In genomic region chr2:175926272-175926671, GRCh38 we compare ENCODE assay signal across 23 cellular contexts.
DNase-seq lines count a peak whose midpoint lies in the region; ATAC-seq, FAIRE-seq and TF ChIP-seq lines count a peak whose summit lies in the region.
"Had no signal": no experiment of that assay in that cellular context is flagged by ENCODE, and none has a peak within 500 bp of the region (broad histone marks: within the 10 kb centered on the region; RNA-seq: fewer than 3 reads in every experiment).

No MANE protein-coding gene starts in this region.

- H3K79me2 ChIP-seq in astrocyte (ENCODE audit: insufficient read depth, low read length): no peaks in the 10 kb centered on the region

- 93 to 100% methylated on average over 1 to 2 of the region's 2 CpGs for WGBS in transverse colon (ENCODE audit: low coverage in 1 of 2), 2 donors

- H3K4me3 ChIP-seq in astrocyte (ENCODE audit: insufficient read depth, low read depth, low read length): no peak overlapping the region
- no peak overlapping the region for H3K4me3 ChIP-seq in transverse colon
- H3K4me3 ChIP-seq: pancreas, sigmoid colon had no signal

- DNase-seq in AG08396 (ENCODE audit: low spot score) (peak; percentile 9), HCEC 1CT (peak; percentile 73), astrocyte (ENCODE audit: low read depth) (peak; percentile 60), fibroblast of the conjunctiva (ENCODE audit: low read depth) (peak; percentile 21), posterior cingulate gyrus (no peak), transverse colon (no peak), UCSD-AML1 (lab: John Stamatoyannopoulos, UW; ENCODE audit: unreplicated experiment) (no peak)
- no peak for DNase-seq in activated CD8-positive, alpha-beta T cell treated with anti-CD3 and anti-CD28 coated beads, Interleukin-2, amount 10 ng/mL, durations not matched to agents 7 days and 5 days
- DNase-seq: activated CD4-positive, alpha-beta T cell treated with anti-CD3 and anti-CD28 coated beads, Interleukin-2, amount 50 U/mL, for 1 hour; activated CD8-positive, alpha-beta memory T cell treated with anti-CD3 and anti-CD28 coated beads, Interleukin-2, amount 50 U/mL, for 4 hours; CD8-positive, alpha-beta T cell; left colon; mesendoderm; naive thymus-derived CD4-positive, alpha-beta T cell; NCI-H1694 treated with DMSO at 0.1 percent for 48 hours; NCI-H774; pancreas; SHP77; sigmoid colon; T-cell had no signal

- POLR2A ChIA-PET in activated CD8-positive, alpha-beta T cell treated with anti-CD3 and anti-CD28 coated beads, Interleukin-2, amount 10 ng/mL, durations not matched to agents 7 days and 5 days (lab: Charles Lee): no interaction called here

- no peaks in the 10 kb centered on the region for H3K9me3 Mint-ChIP-seq in astrocyte (ENCODE audit: unreplicated experiment)
- no peaks in the 10 kb centered on the region for H3K9me3 Mint-ChIP-seq in activated CD8-positive, alpha-beta T cell treated with anti-CD3 and anti-CD28 coated beads, Interleukin-2, amount 10 ng/mL, durations not matched to agents 7 days and 5 days (ENCODE audit: insufficient read depth)
- H3K9me3 Mint-ChIP-seq: CD8-positive, alpha-beta T cell; naive thymus-derived CD4-positive, alpha-beta T cell; stimulated activated effector memory CD8-positive, alpha-beta T cell treated with anti-CD3 and anti-CD28 coated beads, Interleukin-12 subunit alpha, Interleukin-12 subunit beta, amount 100 ng/mL, for 72 hours; T-cell had no signal

- no peaks in the 10 kb centered on the region for H4K20me1 ChIP-seq in astrocyte (ENCODE audit: insufficient read depth, low read length)

- CTCF ChIA-PET in activated CD8-positive, alpha-beta T cell treated with anti-CD3 and anti-CD28 coated beads, Interleukin-2, amount 10 ng/mL, durations not matched to agents 7 days and 5 days (lab: Charles Lee): no interaction called here

- peaks cover 15% of the 10 kb centered on the region for H3K4me1 Mint-ChIP-seq in astrocyte (ENCODE audit: low read depth, unreplicated experiment)
- no peaks in the 10 kb centered on the region for H3K4me1 Mint-ChIP-seq in activated CD8-positive, alpha-beta T cell treated with anti-CD3 and anti-CD28 coated beads, Interleukin-2, amount 10 ng/mL, durations not matched to agents 7 days and 5 days (ENCODE audit: low read depth)
- H3K4me1 Mint-ChIP-seq: stimulated activated effector memory CD8-positive, alpha-beta T cell treated with anti-CD3 and anti-CD28 coated beads, Interleukin-12 subunit alpha, Interleukin-12 subunit beta, amount 100 ng/mL, for 72 hours; T-cell had no signal

- TF ChIP-seq EP300 in transverse colon (IDR thresholded peaks at IDR 0.05; ENCODE audit: low read depth): no peak

- no peaks in the 10 kb centered on the region for H3K36me3 ChIP-seq in astrocyte (ENCODE audit: insufficient read depth, low read length)
- H3K36me3 ChIP-seq in transverse colon: no peaks in the 10 kb centered on the region
- H3K36me3 ChIP-seq: pancreas had no signal

- peak; percentile 71 for FAIRE-seq in astrocyte (lab: Jason Lieb, UNC)
- FAIRE-seq: endothelial cell of umbilical vein, GM18507, pancreas had no signal

- H3K4me3 Mint-ChIP-seq in astrocyte (ENCODE audit: unreplicated experiment): no peak overlapping the region
- H3K4me3 Mint-ChIP-seq in activated CD8-positive, alpha-beta T cell treated with anti-CD3 and anti-CD28 coated beads, Interleukin-2, amount 10 ng/mL, durations not matched to agents 7 days and 5 days: no peak overlapping the region
- H3K4me3 Mint-ChIP-seq: CD8-positive, alpha-beta T cell; naive thymus-derived CD4-positive, alpha-beta T cell; stimulated activated effector memory CD8-positive, alpha-beta T cell treated with anti-CD3 and anti-CD28 coated beads, Interleukin-12 subunit alpha, Interleukin-12 subunit beta, amount 100 ng/mL, for 72 hours; T-cell had no signal

- TF ChIP-seq POLR2A in transverse colon (IDR thresholded peaks at IDR 0.05): no peak

- no peak overlapping the region for H3K27ac Mint-ChIP-seq in astrocyte (ENCODE audit: unreplicated experiment)
- H3K27ac Mint-ChIP-seq in activated CD8-positive, alpha-beta T cell treated with anti-CD3 and anti-CD28 coated beads, Interleukin-2, amount 10 ng/mL, durations not matched to agents 7 days and 5 days: no peak overlapping the region
- H3K27ac Mint-ChIP-seq: CD8-positive, alpha-beta T cell; naive thymus-derived CD4-positive, alpha-beta T cell; stimulated activated effector memory CD8-positive, alpha-beta T cell treated with anti-CD3 and anti-CD28 coated beads, Interleukin-12 subunit alpha, Interleukin-12 subunit beta, amount 100 ng/mL, for 72 hours; T-cell had no signal

- H2AFZ ChIP-seq in astrocyte (ENCODE audit: low read depth, low read length): no peak overlapping the region

- peaks cover 3% of the 10 kb centered on the region for H3K36me3 Mint-ChIP-seq in astrocyte (ENCODE audit: low read depth, unreplicated experiment)
- H3K36me3 Mint-ChIP-seq in activated CD8-positive, alpha-beta T cell treated with anti-CD3 and anti-CD28 coated beads, Interleukin-2, amount 10 ng/mL, durations not matched to agents 7 days and 5 days (ENCODE audit: low read depth): peaks cover 25% of the 10 kb centered on the region

- intact Hi-C loops in posterior cingulate gyrus (cut with DNase I) (no loop called here), transverse colon (cut with DNase I; ENCODE audit: low total_unique reads) (no loop called here)

- no peak overlapping the region for H3K9ac ChIP-seq in astrocyte (ENCODE audit: low read length)

- no peaks in the 10 kb centered on the region for H3K9me3 ChIP-seq in astrocyte (ENCODE audit: insufficient read depth, low read depth, low read length)
- H3K9me3 ChIP-seq in transverse colon: no peaks in the 10 kb centered on the region
- H3K9me3 ChIP-seq: pancreas, sigmoid colon had no signal

- H3K4me1 ChIP-seq in astrocyte (ENCODE audit: insufficient read depth, low read length): peaks cover 7% of the 10 kb centered on the region
- H3K4me1 ChIP-seq in transverse colon: no peaks in the 10 kb centered on the region
- H3K4me1 ChIP-seq: pancreas, sigmoid colon had no signal

- H3K27me3 ChIP-seq in astrocyte (ENCODE audit: insufficient read depth, low read length) (no peaks in the 10 kb centered on the region), transverse colon (no peaks in the 10 kb centered on the region)
- H3K27me3 ChIP-seq: pancreas, sigmoid colon had no signal

- no peaks in the 10 kb centered on the region for H3K27me3 Mint-ChIP-seq in astrocyte (ENCODE audit: low read depth, unreplicated experiment)
- H3K27me3 Mint-ChIP-seq in activated CD8-positive, alpha-beta T cell treated with anti-CD3 and anti-CD28 coated beads, Interleukin-2, amount 10 ng/mL, durations not matched to agents 7 days and 5 days (ENCODE audit: low read depth): no peaks in the 10 kb centered on the region
- H3K27me3 Mint-ChIP-seq: naive thymus-derived CD4-positive, alpha-beta T cell; T-cell had no signal

- in situ Hi-C loops in transverse colon (cut with MboI; ENCODE audit: low pct_ligation_motif_present in 1 of 4, low pct_unique_long_range_greater_than_20kb in 1 of 4, low sequenced_read_pairs in 3 of 4): no loop called here

- no peak for ATAC-seq in activated CD8-positive, alpha-beta T cell treated with anti-CD3 and anti-CD28 coated beads, Interleukin-2, amount 10 ng/mL, durations not matched to agents 7 days and 5 days
- ATAC-seq: CD8-positive, alpha-beta T cell; left colon; naive thymus-derived CD4-positive, alpha-beta T cell; pancreas; stimulated activated effector memory CD8-positive, alpha-beta T cell treated with anti-CD3 and anti-CD28 coated beads, Interleukin-12 subunit alpha, Interleukin-12 subunit beta, amount 100 ng/mL, for 72 hours; T-cell had no signal

- H3K27ac ChIP-seq in astrocyte (ENCODE audit: low read depth, low read length) (no peak overlapping the region), transverse colon (no peak overlapping the region)
- H3K27ac ChIP-seq: pancreas, sigmoid colon had no signal

- no peak overlapping the region for H3K4me2 ChIP-seq in astrocyte (ENCODE audit: low read length)

- no peak for TF ChIP-seq CTCF in astrocyte (IDR thresholded peaks at IDR 0.05; ENCODE audit: insufficient read depth, low read depth, low read length)
- TF ChIP-seq CTCF in transverse colon (IDR thresholded peaks at IDR 0.05): no peak

Comparison
In these comparisons a context has a peak if more than half of its experiments do, and no peak if none do; other contexts are left out.
1. DNase-seq: peak in AG08396 (single experiment), HCEC 1CT (single experiment), astrocyte (single experiment) and fibroblast of the conjunctiva (single experiment); none in activated CD8-positive, alpha-beta T cell treated with anti-CD3 and anti-CD28 coated beads, Interleukin-2, amount 10 ng/mL, durations not matched to agents 7 days and 5 days (single experiment), posterior cingulate gyrus (0 of 10), transverse colon (single experiment) and UCSD-AML1 (single experiment).